Comparison of ENCODE assay signal across 8 cellular contexts in genomic region chr7:72493850-72494661, GRCh38.
DNase-seq lines count a peak whose midpoint lies in the region; ATAC-seq, FAIRE-seq and TF ChIP-seq lines count a peak whose summit lies in the region.

No MANE protein-coding gene starts in this region.

- intact Hi-C loops in pancreas (cut with DNase I), result loop anchor here in 1 of 3 donors (5.0 kb wide), 1 partner anchor 742 kb away; no protein-coding TSS in a partner anchor

- no peak overlapping the region for H3K4me3 ChIP-seq in pancreas

- ATAC-seq in HG03442 (IDR thresholded peaks at IDR 0.05; ENCODE audit: unreplicated experiment) (peak; percentile 80), pancreas (peak; percentile 40 to 89 (median 81)), GM21447 (IDR thresholded peaks at IDR 0.05; ENCODE audit: unreplicated experiment) (no peak)

- H3K36me3 ChIP-seq in pancreas, result no peaks in the 10 kb centered on the region

- FAIRE-seq in pancreas (lab: Jason Lieb, UNC), result no peak

- TF ChIP-seq CTCF in pancreas (IDR thresholded peaks at IDR 0.05), result peak; percentile 46 to 80 (median 77)

- DNase-seq in DMS53 treated with DMSO at 0.1 percent for 48 hours (lab: John Stamatoyannopoulos, UW; ENCODE audit: unreplicated experiment) (peak; percentile 28), NOMO-1 treated with dmso at 0.1 percent for 144 hours (lab: John Stamatoyannopoulos, UW; ENCODE audit: unreplicated experiment) (peak; percentile 20), globus pallidus (ENCODE audit: low spot score) (peak; percentile 54), pancreas (peak; percentile 37 to 88 (median 66)), T1000 (lab: John Stamatoyannopoulos, UW) (no peak)
- DNase-seq in activated T-cell treated with anti-CD3 and anti-CD28 coated beads, Interleukin-2, amount 50 U/mL, for 48 hours, result peak; percentile 64 to 65

- no peaks in the 10 kb centered on the region for H3K27me3 ChIP-seq in pancreas

- H3K9me3 ChIP-seq in pancreas, result no peaks in the 10 kb centered on the region

- H3K27ac ChIP-seq in pancreas, result no peak overlapping the region

- H3K4me1 ChIP-seq in pancreas, result no peaks in the 10 kb centered on the region

- WGBS in pancreas, 2 donors, result 18 to 27% methylated on average over 17 of the region's 17 CpGs
